ENCODE assay signal across 9 cellular contexts in genomic region chr10:59903871-59904270, GRCh38. TPM values are rescaled to one million over a fixed set of nuclear protein-coding genes. Genes with fewer than 3 reads are reported as not detected.
A peak's percentile ranks its signal among the peaks of the same experiment; 100 is the strongest.
DNase-seq lines count a peak whose midpoint lies in the region; ATAC-seq and TF ChIP-seq lines count a peak whose summit lies in the region.
"Had no signal": no experiment of that assay in that cellular context is flagged by ENCODE, and none has a peak within 500 bp of the region (broad histone marks: within the 10 kb centered on the region; RNA-seq: fewer than 3 reads in every experiment).

No MANE protein-coding gene starts in this region.

- peaks cover 13% of the 10 kb centered on the region; the same call in 1 of the 2 replicates for H3K4me1 ChIP-seq in H9 (ENCODE audit: insufficient read depth, low read length)
- no peaks in the 10 kb centered on the region for H3K4me1 ChIP-seq in BE2C

- no peaks in the 10 kb centered on the region for H4K20me1 ChIP-seq in H9 (ENCODE audit: control insufficient read depth, insufficient read depth, insufficient read length)

- H3T11ph ChIP-seq in H9 (ENCODE audit: low read length): no peak overlapping the region

- H2AK5ac ChIP-seq in H9 (ENCODE audit: insufficient read length, low read length): no peak overlapping the region

- no peak overlapping the region for H3K14ac ChIP-seq in H9 (ENCODE audit: insufficient read depth, low read length)

- H3K79me2 ChIP-seq in H9 (ENCODE audit: insufficient read depth, low read length): peaks cover 61% of the 10 kb centered on the region

- H3K4ac ChIP-seq in H9 (ENCODE audit: low read depth, low read length): no peak overlapping the region

- no peak overlapping the region for H4K5ac ChIP-seq in H9 (ENCODE audit: insufficient read length, low read depth, low read length)

- peaks cover 65 to 70% of the 10 kb centered on the region in 2 experiments for H3K4me1 Mint-ChIP-seq in H9
- H3K4me1 Mint-ChIP-seq in stimulated activated effector memory CD8-positive, alpha-beta T cell treated with anti-CD3 and anti-CD28 coated beads, Interleukin-12 subunit alpha, Interleukin-12 subunit beta, amount 100 ng/mL, for 72 hours: peaks cover 83% of the 10 kb centered on the region

- no peak overlapping the region for H2BK5ac ChIP-seq in H9 (ENCODE audit: insufficient read length, low read length)

- H3K56ac ChIP-seq in H9 (ENCODE audit: insufficient read length, low read depth, low read length): no peak overlapping the region

- no peak overlapping the region; a peak in 1 of 7 replicates for H3K27ac Mint-ChIP-seq in H9
- peak overlapping the region; percentile 96 for H3K27ac Mint-ChIP-seq in stimulated activated effector memory CD8-positive, alpha-beta T cell treated with anti-CD3 and anti-CD28 coated beads, Interleukin-12 subunit alpha, Interleukin-12 subunit beta, amount 100 ng/mL, for 72 hours

- ATAC-seq in stimulated activated effector memory CD8-positive, alpha-beta T cell treated with anti-CD3 and anti-CD28 coated beads, Interleukin-12 subunit alpha, Interleukin-12 subunit beta, amount 100 ng/mL, for 72 hours: peak; percentile 1
- ATAC-seq in HG03095 (IDR thresholded peaks at IDR 0.05; ENCODE audit: unreplicated experiment): no peak
- ATAC-seq: right cardiac atrium had no signal

- H4K91ac ChIP-seq in H9 (ENCODE audit: insufficient read length, low read depth, low read length): no peak overlapping the region

- peaks cover 15% of the 10 kb centered on the region for H3K23me2 ChIP-seq in H9 (ENCODE audit: insufficient read length, low read depth, low read length, poor library complexity, severe bottlenecking)

- H3K9ac ChIP-seq in H9 (ENCODE audit: extremely low read depth, insufficient read length, low read length): peak overlapping the region; percentile 3

- no peak overlapping the region for H2BK15ac ChIP-seq in H9 (ENCODE audit: low read depth, low read length)

- H3K27me3 ChIP-seq in H9 (ENCODE audit: insufficient read depth, low read length) (no peaks in the 10 kb centered on the region), BE2C (no peaks in the 10 kb centered on the region)

- no peak overlapping the region for H3K18ac ChIP-seq in H9 (ENCODE audit: insufficient read length, low read depth, low read length)

- TF ChIP-seq CTCF in H9 (conservative IDR thresholded peaks at IDR 0.05) (no peak), VCaP (conservative IDR thresholded peaks at IDR 0.05) (no peak), fibroblast of the aortic adventitia (IDR thresholded peaks at IDR 0.05; ENCODE audit: insufficient read depth, low read length) (no peak), BE2C (IDR thresholded peaks at IDR 0.05; ENCODE audit: low read depth, low read length) (no peak)

- H4K8ac ChIP-seq in H9 (replicated peaks; ENCODE audit: insufficient read length, low read depth, low read length): no peak overlapping the region

- H2BK20ac ChIP-seq in H9 (ENCODE audit: low read depth, low read length, poor library complexity, severe bottlenecking): no peak overlapping the region

- H3K9me3 ChIP-seq in H9 (ENCODE audit: control insufficient read depth, low read depth, low read length) (no peaks in the 10 kb centered on the region), BE2C (no peaks in the 10 kb centered on the region)

- DNase-seq in H9 (no peak), fibroblast of the aortic adventitia (ENCODE audit: low read depth) (peak; percentile 58), NCI-H510A (lab: John Stamatoyannopoulos, UW) (no peak), BE2C (no peak), foreskin melanocyte (no peak)
- no peak for DNase-seq in stimulated activated effector memory CD8-positive, alpha-beta T cell treated with anti-CD3 and anti-CD28 coated beads, Interleukin-12 subunit alpha, Interleukin-12 subunit beta, amount 100 ng/mL, for 72 hours (ENCODE audit: low spot score in 2 of 2)
- DNase-seq: right cardiac atrium had no signal

- no peak overlapping the region for H2AFZ ChIP-seq in H9 (ENCODE audit: low read length)

- H3K9me3 Mint-ChIP-seq in H9: peaks cover 0 to 1% of the 10 kb centered on the region in 2 experiments; a peak in 1 of 5 replicates
- no peaks in the 10 kb centered on the region for H3K9me3 Mint-ChIP-seq in stimulated activated effector memory CD8-positive, alpha-beta T cell treated with anti-CD3 and anti-CD28 coated beads, Interleukin-12 subunit alpha, Interleukin-12 subunit beta, amount 100 ng/mL, for 72 hours

- H3K27ac ChIP-seq in H9 (ENCODE audit: insufficient read length, low read depth, low read length) (no peak overlapping the region), VCaP (peak overlapping the region; percentile 97; the same call in 1 of the 2 replicates)

- peak overlapping the region; percentile 95 for H3K4me2 ChIP-seq in H9 (ENCODE audit: insufficient read depth, insufficient read length, low read length)

- H2BK12ac ChIP-seq in H9 (ENCODE audit: insufficient read length, low read depth, low read length): no peak overlapping the region

- H3K27me3 Mint-ChIP-seq in H9 (ENCODE audit: low read depth): no peaks in the 10 kb centered on the region

- peaks cover 1 to 15% (median 7%) of the 10 kb centered on the region in 3 experiments; a peak in 6 of 7 replicates for H3K36me3 Mint-ChIP-seq in H9 (ENCODE audit: insufficient read depth in 1 of 3, low read depth in 3 of 3)
- peaks cover 73% of the 10 kb centered on the region for H3K36me3 Mint-ChIP-seq in stimulated activated effector memory CD8-positive, alpha-beta T cell treated with anti-CD3 and anti-CD28 coated beads, Interleukin-12 subunit alpha, Interleukin-12 subunit beta, amount 100 ng/mL, for 72 hours

- H3K36me3 ChIP-seq in BE2C: 0 out of 2 replicates have a peak, but pooled peaks cover 4% of the 10 kb centered on the region

- no peak overlapping the region for H2BK120ac ChIP-seq in H9 (ENCODE audit: low read depth, low read length, poor library complexity, severe bottlenecking)

- H3K4me3 ChIP-seq in fibroblast of the aortic adventitia (ENCODE audit: low read depth, low read length) (peak overlapping the region; percentile 96), BE2C (ENCODE audit: low read depth, low read length) (no peak overlapping the region)

- no CpG with 5 or more reads among the region's 6 CpGs for WGBS in H9 (ENCODE audit: extremely low coverage, insufficient read length, low lambda C conversion rate)

- no peak overlapping the region for H3K23ac ChIP-seq in H9 (ENCODE audit: insufficient read length, low read depth, low read length)

- no peaks in the 10 kb centered on the region for H3K79me1 ChIP-seq in H9 (ENCODE audit: insufficient read depth, low read depth, low read length, poor library complexity, severe bottlenecking)

- H3K4me3 Mint-ChIP-seq in H9: peak overlapping the region; percentile 92 to 98
- H3K4me3 Mint-ChIP-seq in stimulated activated effector memory CD8-positive, alpha-beta T cell treated with anti-CD3 and anti-CD28 coated beads, Interleukin-12 subunit alpha, Interleukin-12 subunit beta, amount 100 ng/mL, for 72 hours: peak overlapping the region; percentile 91

RNA-seq across cellular contexts. Expression of gene CCDC6, which starts 2.5 kb away (rescaled TPM):
- total RNA-seq in H9 (2021) (58.4 and 59.0 TPM in 2 replicates), fibroblast of the aortic adventitia (ENCODE audit: low replicate concordance) (27.3 and 44.1 TPM in 2 replicates)
- polyA plus RNA-seq in BE2C (2012; ENCODE audit: insufficient read depth, insufficient read length, low read depth): 11.4 TPM
